In the genomic region with DNA sequence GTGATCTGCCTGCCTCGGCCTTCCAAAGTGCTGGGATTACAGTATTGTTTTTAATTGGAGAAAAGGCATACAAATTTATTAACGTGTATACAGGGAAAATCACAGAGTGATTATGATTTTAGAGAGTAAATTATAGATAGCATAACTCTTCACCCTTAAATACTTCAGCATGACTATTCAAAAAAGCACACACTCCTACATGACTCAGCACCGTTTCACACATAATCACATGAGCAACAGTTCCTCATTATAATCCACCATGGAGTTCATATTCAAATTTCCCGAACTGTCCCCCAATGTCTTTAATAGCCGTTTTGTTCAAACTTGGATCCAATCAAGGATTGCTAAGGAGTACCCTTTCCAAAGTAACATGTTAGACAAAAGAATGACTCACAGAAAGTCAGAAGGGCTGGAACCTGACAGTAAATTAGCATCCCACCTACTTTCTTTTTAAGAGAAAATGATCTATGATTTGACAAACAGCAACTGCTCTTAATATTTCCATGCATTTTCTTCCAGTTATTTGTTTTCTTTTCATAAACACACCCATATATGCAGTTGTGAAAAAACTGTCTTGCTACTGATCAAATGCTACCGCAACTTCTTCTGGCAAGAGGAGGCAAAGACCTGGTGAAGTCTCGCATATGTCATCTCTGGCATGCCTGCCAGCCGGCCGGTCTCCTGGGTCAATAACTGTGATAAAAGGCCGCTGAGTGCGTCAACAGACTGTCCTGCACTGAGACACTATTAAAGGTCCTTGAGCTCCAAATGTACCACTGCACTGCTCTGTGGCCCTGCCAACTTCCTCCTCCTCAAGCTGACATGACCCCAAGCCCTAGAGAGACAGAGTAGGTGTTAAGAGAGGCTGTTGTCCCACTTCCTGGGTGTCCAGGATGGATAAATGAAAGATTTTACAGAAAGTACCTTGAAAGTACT, we compare ENCODE assay signal across 8 cellular contexts. TPM values are rescaled to one million over a fixed set of nuclear protein-coding genes. Genes with fewer than 3 reads are reported as not detected.
DNase-seq lines count a peak whose midpoint lies in the region; ATAC-seq and TF ChIP-seq lines count a peak whose summit lies in the region.

No MANE protein-coding gene starts in this region.

- H3K27ac Mint-ChIP-seq in activated naive CD4-positive, alpha-beta T cell treated with anti-CD3 and anti-CD28 coated beads, Interleukin-2, amount 10 ng/mL, durations not matched to agents 7 days and 5 days: peak overlapping the region; percentile 30
- peak overlapping the region; percentile 49 for H3K27ac Mint-ChIP-seq in endodermal cell
- H3K27ac Mint-ChIP-seq in natural killer cell treated with Interleukin-12 subunit alpha and Interleukin-12 subunit beta and Interleukin-15 and Interleukin-18, amount 100 ng/mL, for 72 hours: peak overlapping the region; percentile 84 to 90

- H3K36me3 ChIP-seq in RWPE2 (ENCODE audit: low read depth): no peaks in the 10 kb centered on the region
- no peaks in the 10 kb centered on the region for H3K36me3 ChIP-seq in endodermal cell (ENCODE audit: control insufficient read depth, insufficient read depth, low read length)

- H3K4me3 ChIP-seq in RWPE2 (ENCODE audit: severe bottlenecking) (no peak overlapping the region), endodermal cell (ENCODE audit: low read length) (no peak overlapping the region)

- no peak overlapping the region for H3K9ac ChIP-seq in endodermal cell (ENCODE audit: extremely low read depth, low read length, poor library complexity, severe bottlenecking)

- H3K36me3 Mint-ChIP-seq in activated naive CD4-positive, alpha-beta T cell treated with anti-CD3 and anti-CD28 coated beads, Interleukin-2, amount 10 ng/mL, durations not matched to agents 7 days and 5 days: peaks cover 23% of the 10 kb centered on the region
- peaks cover 4% of the 10 kb centered on the region for H3K36me3 Mint-ChIP-seq in endodermal cell (ENCODE audit: low read depth)
- no peaks in the 10 kb centered on the region for H3K36me3 Mint-ChIP-seq in natural killer cell treated with Interleukin-12 subunit alpha and Interleukin-12 subunit beta and Interleukin-15 and Interleukin-18, amount 100 ng/mL, for 72 hours

- H3K9me3 Mint-ChIP-seq in activated naive CD4-positive, alpha-beta T cell treated with anti-CD3 and anti-CD28 coated beads, Interleukin-2, amount 10 ng/mL, durations not matched to agents 7 days and 5 days: no peaks in the 10 kb centered on the region
- H3K9me3 Mint-ChIP-seq in endodermal cell: no peaks in the 10 kb centered on the region
- H3K9me3 Mint-ChIP-seq in natural killer cell treated with Interleukin-12 subunit alpha and Interleukin-12 subunit beta and Interleukin-15 and Interleukin-18, amount 100 ng/mL, for 72 hours: no peaks in the 10 kb centered on the region

- ATAC-seq in RWPE2 (ENCODE audit: low read depth) (peak; percentile 55), GM19328 (IDR thresholded peaks at IDR 0.05; ENCODE audit: unreplicated experiment) (no peak)
- peak; percentile 69 to 73 for ATAC-seq in natural killer cell treated with Interleukin-12 subunit alpha and Interleukin-12 subunit beta and Interleukin-15 and Interleukin-18, amount 100 ng/mL, for 72 hours

- no peaks in the 10 kb centered on the region for H3K9me3 ChIP-seq in RWPE2 (ENCODE audit: severe bottlenecking)
- no peaks in the 10 kb centered on the region for H3K9me3 ChIP-seq in endodermal cell (ENCODE audit: control insufficient read depth, low read length)

- WGBS in endodermal cell (ENCODE audit: insufficient coverage in 1 of 2, insufficient read length in 1 of 2), 2 experiments: 78 to 93% methylated on average over 9 to 11 of the region's 11 CpGs

- H3K27me3 Mint-ChIP-seq in activated naive CD4-positive, alpha-beta T cell treated with anti-CD3 and anti-CD28 coated beads, Interleukin-2, amount 10 ng/mL, durations not matched to agents 7 days and 5 days: no peaks in the 10 kb centered on the region
- H3K27me3 Mint-ChIP-seq in endodermal cell (ENCODE audit: insufficient read depth): no peaks in the 10 kb centered on the region
- no peaks in the 10 kb centered on the region for H3K27me3 Mint-ChIP-seq in natural killer cell treated with Interleukin-12 subunit alpha and Interleukin-12 subunit beta and Interleukin-15 and Interleukin-18, amount 100 ng/mL, for 72 hours

- H3K27ac ChIP-seq in RWPE2 (ENCODE audit: poor library complexity, severe bottlenecking): peak overlapping the region; percentile 57
- no peak overlapping the region for H3K27ac ChIP-seq in endodermal cell (ENCODE audit: low read depth, low read length)

- H3K4me1 ChIP-seq in RWPE2 (ENCODE audit: insufficient read depth, poor library complexity, severe bottlenecking) (peaks cover 46% of the 10 kb centered on the region), endodermal cell (ENCODE audit: control insufficient read depth, insufficient read depth, low read length) (peaks cover 19% of the 10 kb centered on the region)

- H3K4me3 Mint-ChIP-seq in activated naive CD4-positive, alpha-beta T cell treated with anti-CD3 and anti-CD28 coated beads, Interleukin-2, amount 10 ng/mL, durations not matched to agents 7 days and 5 days: no peak overlapping the region
- no peak overlapping the region for H3K4me3 Mint-ChIP-seq in endodermal cell
- H3K4me3 Mint-ChIP-seq in natural killer cell treated with Interleukin-12 subunit alpha and Interleukin-12 subunit beta and Interleukin-15 and Interleukin-18, amount 100 ng/mL, for 72 hours: peak overlapping the region; percentile 79

- CTCF ChIA-PET in activated naive CD4-positive, alpha-beta T cell treated with anti-CD3 and anti-CD28 coated beads, Interleukin-2, amount 10 ng/mL, durations not matched to agents 7 days and 5 days (lab: Charles Lee): interaction anchor here (1.4 to 2.8 kb wide), 2 partner anchors 19 to 22 kb away, joined by 4 to 11 read pairs; no protein-coding TSS in a partner anchor

- H3K4me1 Mint-ChIP-seq in activated naive CD4-positive, alpha-beta T cell treated with anti-CD3 and anti-CD28 coated beads, Interleukin-2, amount 10 ng/mL, durations not matched to agents 7 days and 5 days: peaks cover 68% of the 10 kb centered on the region
- H3K4me1 Mint-ChIP-seq in endodermal cell: peaks cover 71% of the 10 kb centered on the region
- peaks cover 73 to 85% of the 10 kb centered on the region in 2 donors for H3K4me1 Mint-ChIP-seq in natural killer cell treated with Interleukin-12 subunit alpha and Interleukin-12 subunit beta and Interleukin-15 and Interleukin-18, amount 100 ng/mL, for 72 hours (ENCODE audit: low read depth in 2 of 2)

- H3K27me3 ChIP-seq in RWPE2 (ENCODE audit: insufficient read depth, poor library complexity, severe bottlenecking): no peaks in the 10 kb centered on the region
- H3K27me3 ChIP-seq in endodermal cell (ENCODE audit: control insufficient read depth, insufficient read depth, low read length, poor library complexity, severe bottlenecking): no peaks in the 10 kb centered on the region

- DNase-seq in activated naive CD4-positive, alpha-beta T cell treated with anti-CD3 and anti-CD28 coated beads, Interleukin-2, amount 10 ng/mL, durations not matched to agents 7 days and 5 days: no peak
- no peak for DNase-seq in activated naive CD4-positive, alpha-beta T cell treated with anti-CD3 and anti-CD28 coated beads, Interleukin-2, amount 50 U/mL, for 16 hours
- DNase-seq in RWPE2 (ENCODE audit: low spot score) (no peak), endodermal cell (no peak), HuH-7 (ENCODE audit: low spot score) (no peak), NCI-H82 (lab: John Stamatoyannopoulos, UW) (no peak)
- DNase-seq in natural killer cell treated with Interleukin-12 subunit alpha and Interleukin-12 subunit beta and Interleukin-15 and Interleukin-18, amount 100 ng/mL, for 72 hours (ENCODE audit: low spot score): no peak

- TF ChIP-seq CTCF in RWPE2 (IDR thresholded peaks at IDR 0.05; ENCODE audit: poor library complexity, severe bottlenecking) (no peak), endodermal cell (conservative IDR thresholded peaks at IDR 0.05) (no peak)

RNA-seq across cellular contexts. Expression of gene RAPGEF1, which starts 31.9 kb away (rescaled TPM):
- 10 to 100 TPM; 63.4 to 85.5 TPM for total RNA-seq in endodermal cell
- polyA plus RNA-seq in endodermal cell (2013, experiment 1 of 2): 38.1 TPM
- 34.1 TPM for polyA plus RNA-seq in endodermal cell (2013, experiment 2 of 2)
- 100 to 1,000 TPM; 109 to 215 TPM for total RNA-seq in natural killer cell treated with Interleukin-12 subunit alpha and Interleukin-12 subunit beta and Interleukin-15 and Interleukin-18, amount 100 ng/mL, for 72 hours

Comparison
In these comparisons a context has a peak if more than half of its experiments do, and no peak if none do; other contexts are left out.
1. H3K27ac Mint-ChIP-seq: peak in every context shown above with its lines; median percentile 87 in natural killer cell treated with Interleukin-12 subunit alpha and Interleukin-12 subunit beta and Interleukin-15 and Interleukin-18, amount 100 ng/mL, for 72 hours; 49 in endodermal cell; 30 in activated naive CD4-positive, alpha-beta T cell treated with anti-CD3 and anti-CD28 coated beads, Interleukin-2, amount 10 ng/mL, durations not matched to agents 7 days and 5 days.